ENCODE assay signal across 1 cellular context in the genomic region with DNA sequence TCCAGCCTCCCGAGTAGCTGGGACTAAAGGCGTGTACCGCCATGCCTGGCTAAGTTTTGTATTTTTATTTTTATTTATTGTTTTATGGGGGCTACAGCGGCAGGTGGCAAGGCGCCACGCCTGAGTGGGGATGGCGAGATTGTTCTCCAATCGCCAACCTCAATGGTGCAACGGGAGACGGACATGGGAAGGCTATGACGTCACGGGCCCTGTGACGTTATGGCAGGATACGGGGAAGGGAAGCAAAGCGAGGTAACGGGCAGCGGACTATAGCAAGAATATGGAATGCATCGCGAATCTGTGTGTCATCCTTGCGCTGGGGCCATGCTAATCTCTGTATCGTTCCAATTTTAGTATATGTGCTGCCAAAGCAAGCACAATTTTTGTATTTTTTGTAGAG.
TF ChIP-seq lines count a peak whose summit lies in the region.

No MANE protein-coding gene starts in this region.

TF ChIP-seq in HepG2, 621 proteins besides CTCF, POLR2A, EP300 and RAD21:
- TF ChIP-seq CREB1 (IDR thresholded peaks at IDR 0.05): peak; percentile 97
- TF ChIP-seq CREB1 (CRISPR knock-in tag; IDR thresholded peaks at IDR 0.05): no peak
- TF ChIP-seq ATF3 (CRISPR knock-in tag; IDR thresholded peaks at IDR 0.05): no peak
- TF ChIP-seq ZNF781 (CRISPR knock-in tag; IDR thresholded peaks at IDR 0.05; ENCODE audit: borderline replicate concordance, not compliant biosample characterization): no peak
- TF ChIP-seq ATF7 (IDR thresholded peaks at IDR 0.05): peak; percentile 85
- TF ChIP-seq ATF7 (CRISPR knock-in tag; IDR thresholded peaks at IDR 0.05): no peak
